In the genomic region with DNA sequence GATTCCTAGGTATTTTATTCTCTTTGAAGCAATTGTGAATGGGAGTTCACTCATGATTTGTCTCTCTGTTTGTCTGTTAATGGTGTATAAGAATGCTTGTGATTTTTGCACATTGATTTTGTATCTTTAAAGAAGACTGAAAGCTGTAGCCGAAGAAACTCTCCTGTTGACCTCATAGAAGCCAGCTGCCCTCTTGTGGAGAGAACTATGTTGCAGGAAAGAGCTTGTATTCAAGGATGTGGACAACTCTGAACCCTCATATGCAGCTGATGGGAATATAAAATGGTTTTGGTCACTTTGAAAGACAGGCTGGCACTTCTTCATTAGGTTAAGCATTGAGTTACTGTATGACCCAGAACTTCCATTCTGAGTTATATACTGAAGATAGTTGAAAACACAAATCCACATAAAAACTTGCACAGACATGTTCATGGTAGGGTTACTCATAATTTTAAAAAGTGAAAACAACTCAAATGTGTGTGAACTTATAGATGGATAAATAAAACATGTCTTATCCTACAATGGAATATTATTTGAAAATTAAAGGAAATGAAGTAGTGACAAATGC, we compare ENCODE assay signal across 9 cellular contexts.
A peak's percentile ranks its signal among the peaks of the same experiment; 100 is the strongest.
DNase-seq lines count a peak whose midpoint lies in the region; ATAC-seq and TF ChIP-seq lines count a peak whose summit lies in the region.
"Had no signal": no experiment of that assay in that cellular context is flagged by ENCODE, and none has a peak within 500 bp of the region (broad histone marks: within the 10 kb centered on the region; RNA-seq: fewer than 3 reads in every experiment).

No MANE protein-coding gene starts in this region.

- H3K4me3 ChIP-seq in NB4 (ENCODE audit: low read depth, low read length) (no peak overlapping the region), brain microvascular endothelial cell (ENCODE audit: low read depth, low read length) (no peak overlapping the region), vagina (no peak overlapping the region)
- H3K4me3 ChIP-seq: skin epidermis had no signal

- DNase-seq in NB4 (ENCODE audit: low read depth) (peak; percentile 36), brain microvascular endothelial cell (peak; percentile 11), nephron progenitor cell (no peak), vagina (ENCODE audit: extremely low spot score in 2 of 2) (no peak)
- no peak for DNase-seq in stimulated activated naive CD4-positive, alpha-beta T cell (lab: John Stamatoyannopoulos, UW)
- DNase-seq: activated CD8-positive, alpha-beta memory T cell treated with anti-CD3 and anti-CD28 coated beads, Interleukin-2, amount 50 U/mL, for 4 hours had no signal

- TF ChIP-seq POLR2A in NB4 (IDR thresholded peaks at IDR 0.05; ENCODE audit: extremely low read depth, insufficient read length) (no peak), vagina (IDR thresholded peaks at IDR 0.05) (no peak)

- H3K27ac ChIP-seq in brain microvascular endothelial cell (no peak overlapping the region), vagina (no peak overlapping the region)
- H3K27ac ChIP-seq: skin epidermis had no signal

- H3K4me3 Mint-ChIP-seq in nephron progenitor cell: no peak overlapping the region

- intact Hi-C loops in vagina (cut with DNase I): no loop called here

- no peaks in the 10 kb centered on the region for H3K27me3 Mint-ChIP-seq in nephron progenitor cell (ENCODE audit: low read depth, poor library complexity)

- H3K27me3 ChIP-seq in brain microvascular endothelial cell (replicated peaks) (no peaks in the 10 kb centered on the region), vagina (no peaks in the 10 kb centered on the region)

- no peaks in the 10 kb centered on the region for H3K9me3 ChIP-seq in vagina

- no peak for ATAC-seq in GM18498 (IDR thresholded peaks at IDR 0.05; ENCODE audit: unreplicated experiment)

- no peaks in the 10 kb centered on the region for H3K36me3 Mint-ChIP-seq in nephron progenitor cell (ENCODE audit: low read depth)

- no peak overlapping the region for H3K27ac Mint-ChIP-seq in nephron progenitor cell

- H3K36me3 ChIP-seq in brain microvascular endothelial cell (replicated peaks): no peaks in the 10 kb centered on the region
- H3K36me3 ChIP-seq in vagina: no peaks in the 10 kb centered on the region

- TF ChIP-seq CTCF in GM12874 (IDR thresholded peaks at IDR 0.05; ENCODE audit: insufficient read depth, low read depth, low read length) (peak; percentile 16; the same call in 1 of the 2 replicates), NB4 (IDR thresholded peaks at IDR 0.05; ENCODE audit: low read depth, low read length) (peak; percentile 50), brain microvascular endothelial cell (IDR thresholded peaks at IDR 0.05; ENCODE audit: low read depth, low read length, missing control alignments) (peak; percentile 73), nephron progenitor cell (IDR thresholded peaks at IDR 0.05) (peak; percentile 45), vagina (IDR thresholded peaks at IDR 0.05) (no peak)

- in situ Hi-C loops in brain microvascular endothelial cell (cut with HindIII; ENCODE audit: low pct_ligation_motif_present, low sequenced_read_pairs): no loop called here

- no peaks in the 10 kb centered on the region for H3K4me1 ChIP-seq in vagina

- no peaks in the 10 kb centered on the region for H3K4me1 Mint-ChIP-seq in nephron progenitor cell

- no peaks in the 10 kb centered on the region for H3K9me3 Mint-ChIP-seq in nephron progenitor cell

Comparison
In these comparisons a context has a peak if more than half of its experiments do, and no peak if none do; other contexts are left out.
1. CTCF ChIP-seq: peak in GM12874 (single experiment), NB4 (single experiment), brain microvascular endothelial cell (single experiment) and nephron progenitor cell (single experiment); none in vagina (0 of 3).
2. DNase-seq: peak in NB4 (single experiment) and brain microvascular endothelial cell (single experiment); none in nephron progenitor cell (single experiment), vagina (0 of 2) and stimulated activated naive CD4-positive, alpha-beta T cell (0 of 6).